ENCODE assay signal across 23 cellular contexts in genomic region chrX:15721911-15722310, GRCh38. TPM values are rescaled to one million over a fixed set of nuclear protein-coding genes. Genes with fewer than 3 reads are reported as not detected.
A peak's percentile ranks its signal among the peaks of the same experiment; 100 is the strongest.
DNase-seq lines count a peak whose midpoint lies in the region; ATAC-seq and TF ChIP-seq lines count a peak whose summit lies in the region.
"Had no signal": no experiment of that assay in that cellular context is flagged by ENCODE, and none has a peak within 500 bp of the region (broad histone marks: within the 10 kb centered on the region; RNA-seq: fewer than 3 reads in every experiment).

No MANE protein-coding gene starts in this region.

- H4K20me1 ChIP-seq in smooth muscle cell (ENCODE audit: low read depth) = no peaks in the 10 kb centered on the region

- DNase-seq in GM04504 (ENCODE audit: low read depth) (peak; percentile 13), amniotic epithelial cell (ENCODE audit: low read depth) (peak; percentile 26), fibroblast of peridontal ligament (ENCODE audit: extremely low read depth) (peak; percentile 58), smooth muscle cell (lab: John Stamatoyannopoulos, UW; ENCODE audit: unreplicated experiment) (no peak)
- no peak for DNase-seq in activated CD4-positive, alpha-beta T cell treated with anti-CD3 and anti-CD28 coated beads for 1 hour
- DNase-seq: DMS79 treated with DMSO at 0.1 percent for 48 hours, H7, Karpas-422, MG63, NCI-H1048, NCI-H1436, NCI-H1930, NCI-H226, NCI-H524, PC-3, RPMI8226, SHP77 treated with DMSO at 0.1 percent for 48 hours had no signal

- no peaks in the 10 kb centered on the region for H3K79me2 ChIP-seq in smooth muscle cell (ENCODE audit: low read depth)

- no peak for TF ChIP-seq CTCF in smooth muscle cell (IDR thresholded peaks at IDR 0.05; ENCODE audit: borderline replicate concordance, insufficient read depth, poor library complexity, severe bottlenecking)

- no peaks in the 10 kb centered on the region for H3F3A ChIP-seq in smooth muscle cell (ENCODE audit: low read depth)

- H3K4me1 ChIP-seq in smooth muscle cell (ENCODE audit: low read depth) = no peaks in the 10 kb centered on the region

- no peaks in the 10 kb centered on the region for H3K36me3 ChIP-seq in smooth muscle cell (ENCODE audit: low read depth)
- H3K36me3 ChIP-seq: MG63 had no signal

- H3K9ac ChIP-seq in smooth muscle cell (ENCODE audit: low read depth) = no peak overlapping the region

- WGBS in smooth muscle cell (ENCODE audit: low lambda C conversion rate) = 28% methylated on average over 1 of the region's 1 CpG

- ATAC-seq in GM21723 (IDR thresholded peaks at IDR 0.05; ENCODE audit: unreplicated experiment) = no peak
- ATAC-seq in HG03025 (IDR thresholded peaks at IDR 0.05; ENCODE audit: low FRiP score, unreplicated experiment) = no peak
- ATAC-seq: PC-3 had no signal

- no peak overlapping the region for H3K4me2 ChIP-seq in smooth muscle cell

- H2AFZ ChIP-seq in smooth muscle cell (ENCODE audit: low read depth) = peak overlapping the region; percentile 34

- H3K27me3 ChIP-seq in smooth muscle cell (ENCODE audit: low read depth) = no peaks in the 10 kb centered on the region
- H3K27me3 ChIP-seq: MG63 had no signal

- H3K4me3 ChIP-seq in smooth muscle cell = no peak overlapping the region
- H3K4me3 ChIP-seq: MG63 had no signal

- H3K9me3 ChIP-seq in smooth muscle cell (replicated peaks; ENCODE audit: low read depth) = no peaks in the 10 kb centered on the region
- H3K9me3 ChIP-seq: MG63 had no signal

- no peak overlapping the region for H3K27ac ChIP-seq in smooth muscle cell (ENCODE audit: low read depth)
- H3K27ac ChIP-seq: HL-60 had no signal

RNA-seq across cellular contexts. Expression of gene CA5B, which starts 16.2 kb away (rescaled TPM):
- 10.1 and 15.9 TPM in 2 replicates for total RNA-seq in smooth muscle cell
- 9.0 and 10.3 TPM in 2 replicates for polyA plus RNA-seq in smooth muscle cell

RNA-seq across cellular contexts. Expression of gene CLTRN, which starts 57.3 kb away (rescaled TPM):
- 1.1 and 3.1 TPM in 2 replicates for total RNA-seq in smooth muscle cell
- polyA plus RNA-seq in smooth muscle cell = 1.9 and 2.4 TPM in 2 replicates
- total RNA-seq: G401, HT1080 had no signal
- polyA plus RNA-seq: IgD-negative memory B cell had no signal

Comparison
In these comparisons a context has a peak if more than half of its experiments do, and no peak if none do; other contexts are left out.
1. DNase-seq: peak in GM04504 (single experiment), amniotic epithelial cell (single experiment) and fibroblast of peridontal ligament (single experiment); none in smooth muscle cell (single experiment) and activated CD4-positive, alpha-beta T cell treated with anti-CD3 and anti-CD28 coated beads for 1 hour (single experiment).